ENCODE assay signal across 8 cellular contexts in genomic region chrX:101390664-101391525, GRCh38. TPM values are rescaled to one million over a fixed set of nuclear protein-coding genes. Genes with fewer than 3 reads are reported as not detected.
DNase-seq lines count a peak whose midpoint lies in the region; ATAC-seq and TF ChIP-seq lines count a peak whose summit lies in the region.

Gene RPL36A, plus strand, starts transcription at chrX:101391011. Its CDS starts 33 bp downstream, at chrX:101391044.

- peak; percentile 80 for ATAC-seq in HG02763 (IDR thresholded peaks at IDR 0.05; ENCODE audit: unreplicated experiment)
- ATAC-seq in activated naive CD8-positive, alpha-beta T cell treated with anti-CD3 and anti-CD28 coated beads, Interleukin-2, amount 50 U/mL, for 24 hours: peak; percentile 99
- peak; percentile 98 to 99 for ATAC-seq in left cardiac atrium

- DNase-seq in NCI-H1417 (lab: John Stamatoyannopoulos, UW): peak; percentile 84 to 93 (median 91)
- peak; percentile 57 to 75 for DNase-seq in SW 1271 (lab: John Stamatoyannopoulos, UW)
- peak; percentile 82 for DNase-seq in activated naive CD8-positive, alpha-beta T cell treated with anti-CD3 and anti-CD28 coated beads, Interleukin-2, amount 50 U/mL, for 24 hours
- peak; percentile 90 for DNase-seq in left cardiac atrium
- peak; percentile 66 for DNase-seq in progenitor cell of endocrine pancreas (ENCODE audit: low spot score, unreplicated experiment)
- peak; percentile 86 for DNase-seq in ureter (ENCODE audit: low spot score)

- peaks cover 29% of the 10 kb centered on the region for H3K4me1 Mint-ChIP-seq in activated naive CD8-positive, alpha-beta T cell treated with anti-CD3 and anti-CD28 coated beads, Interleukin-2, amount 50 U/mL, for 24 hours
- peaks cover 3% of the 10 kb centered on the region for H3K4me1 Mint-ChIP-seq in progenitor cell of endocrine pancreas (ENCODE audit: low read depth)

- TF ChIP-seq CTCF in GM12873 (IDR thresholded peaks at IDR 0.05; ENCODE audit: insufficient read depth, low read depth, low read length, missing control alignments) (peak; percentile 77), progenitor cell of endocrine pancreas (IDR thresholded peaks at IDR 0.05; ENCODE audit: unreplicated experiment) (peak; percentile 72)

- H3K9me3 Mint-ChIP-seq in activated naive CD8-positive, alpha-beta T cell treated with anti-CD3 and anti-CD28 coated beads, Interleukin-2, amount 50 U/mL, for 24 hours: no peaks in the 10 kb centered on the region
- peaks cover 6% of the 10 kb centered on the region for H3K9me3 Mint-ChIP-seq in progenitor cell of endocrine pancreas (ENCODE audit: low read depth)

- H3K27me3 Mint-ChIP-seq in activated naive CD8-positive, alpha-beta T cell treated with anti-CD3 and anti-CD28 coated beads, Interleukin-2, amount 50 U/mL, for 24 hours: no peaks in the 10 kb centered on the region
- no peaks in the 10 kb centered on the region for H3K27me3 Mint-ChIP-seq in progenitor cell of endocrine pancreas

- H3K4me3 Mint-ChIP-seq in activated naive CD8-positive, alpha-beta T cell treated with anti-CD3 and anti-CD28 coated beads, Interleukin-2, amount 50 U/mL, for 24 hours: peak within 1 kb of the TSS; percentile 92
- peak within 1 kb of the TSS; percentile 96 for H3K4me3 Mint-ChIP-seq in progenitor cell of endocrine pancreas (ENCODE audit: low read depth)

- peaks cover 40% of the 10 kb centered on the region for H3K36me3 Mint-ChIP-seq in activated naive CD8-positive, alpha-beta T cell treated with anti-CD3 and anti-CD28 coated beads, Interleukin-2, amount 50 U/mL, for 24 hours (ENCODE audit: low read depth)
- peaks cover 9% of the 10 kb centered on the region for H3K36me3 Mint-ChIP-seq in progenitor cell of endocrine pancreas (ENCODE audit: insufficient read depth)

- peak within 1 kb of the TSS; percentile 98 for H3K27ac Mint-ChIP-seq in activated naive CD8-positive, alpha-beta T cell treated with anti-CD3 and anti-CD28 coated beads, Interleukin-2, amount 50 U/mL, for 24 hours
- peak within 1 kb of the TSS; percentile 99 for H3K27ac Mint-ChIP-seq in progenitor cell of endocrine pancreas

- intact Hi-C loops in left cardiac atrium (cut with DNase I): no loop called here

RNA-seq across cellular contexts. Expression of gene RPL36A, which starts in this region (rescaled TPM):
- 100 to 1,000 TPM in 1 of 2 donors, 10 to 100 TPM in 1; 98.2 to 109 TPM for total RNA-seq in left cardiac atrium
- total RNA-seq in progenitor cell of endocrine pancreas: 306 and 310 TPM in 2 replicates
- 427 TPM for total RNA-seq in ureter

Comparison
In these comparisons a context has a peak if more than half of its experiments do, and no peak if none do; other contexts are left out.
1. Peak in every context shown above with its lines: DNase-seq and ATAC-seq.